Comparison of ENCODE assay signal across 8 cellular contexts in genomic region chr1:109910123-109910962, GRCh38. TPM values are rescaled to one million over a fixed set of nuclear protein-coding genes. Genes with fewer than 3 reads are reported as not detected.
DNase-seq lines count a peak whose midpoint lies in the region; ATAC-seq and TF ChIP-seq lines count a peak whose summit lies in the region.

A gene with protein sequence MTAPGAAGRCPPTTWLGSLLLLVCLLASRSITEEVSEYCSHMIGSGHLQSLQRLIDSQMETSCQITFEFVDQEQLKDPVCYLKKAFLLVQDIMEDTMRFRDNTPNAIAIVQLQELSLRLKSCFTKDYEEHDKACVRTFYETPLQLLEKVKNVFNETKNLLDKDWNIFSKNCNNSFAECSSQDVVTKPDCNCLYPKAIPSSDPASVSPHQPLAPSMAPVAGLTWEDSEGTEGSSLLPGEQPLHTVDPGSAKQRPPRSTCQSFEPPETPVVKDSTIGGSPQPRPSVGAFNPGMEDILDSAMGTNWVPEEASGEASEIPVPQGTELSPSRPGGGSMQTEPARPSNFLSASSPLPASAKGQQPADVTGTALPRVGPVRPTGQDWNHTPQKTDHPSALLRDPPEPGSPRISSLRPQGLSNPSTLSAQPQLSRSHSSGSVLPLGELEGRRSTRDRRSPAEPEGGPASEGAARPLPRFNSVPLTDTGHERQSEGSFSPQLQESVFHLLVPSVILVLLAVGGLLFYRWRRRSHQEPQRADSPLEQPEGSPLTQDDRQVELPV (plus strand): TSS chr1:109910849. CDS start chr1:109911024, 175 bp downstream.

- ATAC-seq in natural killer cell = peak; percentile 61 to 77 (median 75)
- peak; percentile 47 for ATAC-seq in stimulated activated naive CD8-positive, alpha-beta T cell treated with anti-CD3 and anti-CD28 coated beads, Interleukin-15, Interleukin-2, amounts not matched to agents 100 U/mL and 50 U/mL, for 24 hours

- no peaks in the 10 kb centered on the region for H3K36me3 Mint-ChIP-seq in natural killer cell

- peaks cover 34 to 51% of the 10 kb centered on the region in 2 donors for H3K27me3 Mint-ChIP-seq in natural killer cell (ENCODE audit: low read depth in 2 of 2)

- peak within 1 kb of the TSS; percentile 97 for H3K4me3 ChIP-seq in fibroblast of the aortic adventitia (ENCODE audit: low read depth, low read length)

- TF ChIP-seq CTCF in GM20000 (IDR thresholded peaks at IDR 0.05; ENCODE audit: extremely low read depth, missing control alignments) (no peak), fibroblast of the aortic adventitia (IDR thresholded peaks at IDR 0.05; ENCODE audit: insufficient read depth, low read length) (no peak), natural killer cell (IDR thresholded peaks at IDR 0.05) (no peak)

- DNase-seq in AG08396 (ENCODE audit: low spot score) (peak; percentile 88), GM20000 (ENCODE audit: low spot score) (peak; percentile 83), RPMI7951 (ENCODE audit: low read depth) (peak; percentile 91), fibroblast of the aortic adventitia (ENCODE audit: low read depth) (peak; percentile 94), natural killer cell (peak; percentile 52), GM19240 (ENCODE audit: insufficient read length, low spot score) (no peak)
- peak; percentile 87 for DNase-seq in activated effector memory CD4-positive, alpha-beta T cell treated with anti-CD3 and anti-CD28 coated beads, Interleukin-2, amount 50 U/mL, for 16 hours
- peak; percentile 70 for DNase-seq in stimulated activated naive CD8-positive, alpha-beta T cell treated with anti-CD3 and anti-CD28 coated beads, Interleukin-15, Interleukin-2, amounts not matched to agents 100 U/mL and 50 U/mL, for 24 hours

- H3K9me3 Mint-ChIP-seq in natural killer cell = no peaks in the 10 kb centered on the region

- peak within 1 kb of the TSS; percentile 89 for H3K4me3 Mint-ChIP-seq in natural killer cell

- H3K4me1 Mint-ChIP-seq in natural killer cell = peaks cover 25 to 30% of the 10 kb centered on the region in 2 donors

- peak within 1 kb of the TSS; percentile 18 to 81 for H3K27ac Mint-ChIP-seq in natural killer cell

- intact Hi-C loops in natural killer cell (cut with micrococcal nuclease) = loop anchor here (5.0 kb wide), 1 partner anchor 108 kb away; no protein-coding TSS in a partner anchor

RNA-seq across cellular contexts. Expression of the gene that starts here (rescaled TPM):
- total RNA-seq in RPMI7951 (2014; rRNA removed; shearing (Covaris generic)) = 35.4 and 51.5 TPM in 2 replicates
- total RNA-seq in fibroblast of the aortic adventitia (ENCODE audit: low replicate concordance) (36.5 and 61.9 TPM in 2 replicates), natural killer cell (10 to 100 TPM in 1 of 3 donors, 1 to 10 TPM in 2; 2.1 to 57.9 (median 3.7) TPM)
